In genomic region chr2:43423941-43424261, GRCh38 we compare ENCODE assay signal across 24 cellular contexts.
A peak's percentile ranks its signal among the peaks of the same experiment; 100 is the strongest.
DNase-seq lines count a peak whose midpoint lies in the region; TF ChIP-seq lines count a peak whose summit lies in the region.
"Had no signal": no experiment of that assay in that cellular context is flagged by ENCODE, and none has a peak within 500 bp of the region (broad histone marks: within the 10 kb centered on the region; RNA-seq: fewer than 3 reads in every experiment).

No MANE protein-coding gene starts in this region.

- POLR2A ChIA-PET in HEK293T (lab: Yijun Ruan, JAX): no interaction called here
- POLR2A ChIA-PET in A673 (lab: Charles Lee; ENCODE audit: low non-redundant PET): no interaction called here

- intact Hi-C loops in CD14-positive monocyte (cut with micrococcal nuclease): no loop called here
- intact Hi-C loops in breast epithelium (cut with DNase I; ENCODE audit: low total_unique reads): no loop called here
- intact Hi-C loops in A673 (cut with micrococcal nuclease; ENCODE audit: unreplicated experiment): no loop called here

- H3K27ac Mint-ChIP-seq in CD14-positive monocyte (peak overlapping the region in 4 of 7 donors; percentile 33 to 84 (median 56)), nephron (peak overlapping the region; percentile 72 to 81 (median 78))
- H3K27ac Mint-ChIP-seq: activated CD8-positive, alpha-beta T cell treated with anti-CD3 and anti-CD28 coated beads, Interleukin-2, amount 10 ng/mL, durations not matched to agents 7 days and 5 days; activated naive CD4-positive, alpha-beta T cell treated with anti-CD3 and anti-CD28 coated beads, Interleukin-2, amount 50 U/mL, for 72 hours had no signal

- no peak for TF ChIP-seq CTCF in CD14-positive monocyte (IDR thresholded peaks at IDR 0.05)
- TF ChIP-seq CTCF in Loucy (conservative IDR thresholded peaks at IDR 0.05; ENCODE audit: low read length): no peak
- TF ChIP-seq CTCF in breast epithelium (IDR thresholded peaks at IDR 0.05): no peak
- TF ChIP-seq CTCF in nephron (IDR thresholded peaks at IDR 0.05; ENCODE audit: unreplicated experiment in 3 of 3): no peak
- no peak for TF ChIP-seq CTCF in A673 (conservative IDR thresholded peaks at IDR 0.05; ENCODE audit: low read depth, low read length)

- no peaks in the 10 kb centered on the region for H4K20me1 ChIP-seq in Loucy (ENCODE audit: insufficient read depth, low read length, poor library complexity, severe bottlenecking)

- H3K27me3 ChIP-seq in Loucy (ENCODE audit: insufficient read depth, low read length, poor library complexity, severe bottlenecking) (no peaks in the 10 kb centered on the region), breast epithelium (no peaks in the 10 kb centered on the region), A673 (replicated peaks; ENCODE audit: insufficient read depth, low read depth, low read length, poor library complexity) (no peaks in the 10 kb centered on the region)
- H3K27me3 ChIP-seq: ascending aorta, left lung, testis had no signal

- H3K36me3 ChIP-seq in Loucy (ENCODE audit: insufficient read depth, low read length) (no peaks in the 10 kb centered on the region), breast epithelium (no peaks in the 10 kb centered on the region), A673 (ENCODE audit: insufficient read depth, low read length, poor library complexity, severe bottlenecking) (no peaks in the 10 kb centered on the region)
- H3K36me3 ChIP-seq: ascending aorta had no signal

- H3K36me3 Mint-ChIP-seq in CD14-positive monocyte (peaks cover 6 to 20% of the 10 kb centered on the region in 2 donors), nephron (ENCODE audit: low read depth) (peaks cover 11% of the 10 kb centered on the region)

- H3K9me3 Mint-ChIP-seq in CD14-positive monocyte (peaks cover 0 to 3% (median 0%) of the 10 kb centered on the region in 7 donors), nephron (no peaks in the 10 kb centered on the region)
- H3K9me3 Mint-ChIP-seq: activated naive CD4-positive, alpha-beta T cell treated with anti-CD3 and anti-CD28 coated beads, Interleukin-2, amount 50 U/mL, for 72 hours had no signal

- peak overlapping the region; percentile 44 to 80 for H3K27ac ChIP-seq in breast epithelium
- H3K27ac ChIP-seq in A673 (ENCODE audit: low read depth, low read length, poor library complexity, severe bottlenecking): no peak overlapping the region
- no peak overlapping the region for H3K27ac ChIP-seq in caudate nucleus (ENCODE audit: low read depth, low read length)
- H3K27ac ChIP-seq: C4-2B, left lung, testis had no signal

- H3F3A ChIP-seq in Loucy (ENCODE audit: low read depth): peaks cover 10% of the 10 kb centered on the region; the same call in 1 of the 2 replicates

- no peaks in the 10 kb centered on the region for H3K79me2 ChIP-seq in Loucy (ENCODE audit: insufficient read depth, low read length)

- H3K4me3 Mint-ChIP-seq in CD14-positive monocyte (no peak overlapping the region), nephron (no peak overlapping the region)
- H3K4me3 Mint-ChIP-seq: activated CD8-positive, alpha-beta T cell treated with anti-CD3 and anti-CD28 coated beads, Interleukin-2, amount 10 ng/mL, durations not matched to agents 7 days and 5 days had no signal

- CTCF ChIA-PET in HEK293T (lab: Yijun Ruan, JAX): no interaction called here
- CTCF ChIA-PET in A673 (lab: Charles Lee): no interaction called here

- no peaks in the 10 kb centered on the region for H3K9me2 ChIP-seq in Loucy (replicated peaks; ENCODE audit: low read depth, low read length)

- H3K4me1 ChIP-seq in Loucy (ENCODE audit: insufficient read depth, low read length, poor library complexity, severe bottlenecking): peaks cover 35% of the 10 kb centered on the region
- H3K4me1 ChIP-seq in breast epithelium: peaks cover 0 to 20% of the 10 kb centered on the region in 2 donors
- H3K4me1 ChIP-seq in A673 (ENCODE audit: insufficient read depth, low read length, poor library complexity, severe bottlenecking): peaks cover 28% of the 10 kb centered on the region

- BruUV-seq in A673 (replicated peaks; lab: Mats Ljungman, UMichigan): no TSS peak

- no peak overlapping the region for H3K4me3 ChIP-seq in Loucy (ENCODE audit: low read length, poor library complexity, severe bottlenecking)
- H3K4me3 ChIP-seq in breast epithelium: no peak overlapping the region
- no peak overlapping the region for H3K4me3 ChIP-seq in A673 (ENCODE audit: low read depth, low read length, poor library complexity, severe bottlenecking)
- H3K4me3 ChIP-seq: ascending aorta, left lung, testis had no signal

- no peak for TF ChIP-seq POLR2A in breast epithelium (IDR thresholded peaks at IDR 0.05)

- H3K4me1 Mint-ChIP-seq in CD14-positive monocyte (peaks cover 66% of the 10 kb centered on the region), nephron (peaks cover 59% of the 10 kb centered on the region)

- H3K9me3 ChIP-seq in Loucy (ENCODE audit: insufficient read depth, low read depth, low read length) (no peaks in the 10 kb centered on the region), breast epithelium (no peaks in the 10 kb centered on the region), A673 (ENCODE audit: low read depth, low read length, poor library complexity, severe bottlenecking) (no peaks in the 10 kb centered on the region)
- H3K9me3 ChIP-seq: ascending aorta, left lung, testis had no signal

- H3K27me3 Mint-ChIP-seq in CD14-positive monocyte (ENCODE audit: low read depth in 3 of 3): no peaks in the 10 kb centered on the region
- H3K27me3 Mint-ChIP-seq in nephron (ENCODE audit: low read depth): no peaks in the 10 kb centered on the region

- no peak overlapping the region for H2AFZ ChIP-seq in Loucy (ENCODE audit: low read length)

- peak overlapping the region; percentile 62 for H3K4me2 ChIP-seq in Loucy (ENCODE audit: low read depth, low read length, poor library complexity, severe bottlenecking)

- no peak for DNase-seq in CD14-positive monocyte (ENCODE audit: low spot score)
- no peak for DNase-seq in breast epithelium (ENCODE audit: low spot score in 2 of 2)
- no peak for DNase-seq in HEK293T (ENCODE audit: extremely low spot score)
- no peak for DNase-seq in A673 (ENCODE audit: low spot score)
- no peak for DNase-seq in caudate nucleus (lab: John Stamatoyannopoulos, UW)
- DNase-seq in HCEC 1CT: no peak
- DNase-seq: activated CD8-positive, alpha-beta T cell treated with anti-CD3 and anti-CD28 coated beads, Interleukin-2, amount 10 ng/mL, durations not matched to agents 7 days and 5 days; DMS 273 treated with DMSO at 0.1 percent for 48 hours; EL; left lung; NCI-H1092; NCI-H1694 treated with DMSO at 0.1 percent for 48 hours; NCI-H2171 treated with DMSO at 0.1 percent for 48 hours; NCI-H510A treated with DMSO at 0.1 percent for 48 hours; NK-92 treated with Interleukin-12 subunit alpha and Interleukin-12 subunit beta, amount 100 ng/mL, for 24 hours; occipital lobe; SHP77 treated with DMSO at 0.1 percent for 48 hours; stimulated activated naive CD4-positive, alpha-beta T cell treated with Interleukin-2 at 50 U/mL for 16 hours; testis had no signal

- no peak overlapping the region for H3K9ac ChIP-seq in Loucy (ENCODE audit: low read depth, low read length, poor library complexity, severe bottlenecking)

TF ChIP-seq in HEK293T, 16 proteins besides CTCF, POLR2A, EP300 and RAD21:
- TF ChIP-seq FOXK2 (IDR thresholded peaks at IDR 0.05): no peak
- TF ChIP-seq ARNT (IDR thresholded peaks at IDR 0.05): no peak
- no peak for TF ChIP-seq FOXM1 (IDR thresholded peaks at IDR 0.05; ENCODE audit: borderline replicate concordance)
- no peak for TF ChIP-seq NFRKB (IDR thresholded peaks at IDR 0.05)
- TF ChIP-seq SP1 (IDR thresholded peaks at IDR 0.05): no peak
- no peak for TF ChIP-seq ZNF384 (IDR thresholded peaks at IDR 0.05)
- no peak for TF ChIP-seq FOXA1 (IDR thresholded peaks at IDR 0.05)
- no peak for TF ChIP-seq SUZ12 (IDR thresholded peaks at IDR 0.05)
- TF ChIP-seq L3MBTL2 (conservative IDR thresholded peaks at IDR 0.05): no peak
- TF ChIP-seq BHLHE40 (IDR thresholded peaks at IDR 0.05; ENCODE audit: borderline replicate concordance): no peak
- TF ChIP-seq PKNOX1 (IDR thresholded peaks at IDR 0.05): no peak

Comparison
In these comparisons a context has a peak if more than half of its experiments do, and no peak if none do; other contexts are left out.
1. H3K27ac ChIP-seq: peak in breast epithelium (2 of 2); none in A673 (single experiment) and caudate nucleus (single experiment).